In genomic region chr16:9090960-9091866, GRCh38 we compare ENCODE assay signal across 1 cellular context.
TF ChIP-seq lines count a peak whose summit lies in the region.

Gene HAPSTR1 (plus strand): TSS chr16:9091644. CDS start chr16:9092045, 401 bp downstream.

TF ChIP-seq in HepG2, 621 proteins besides CTCF, POLR2A, EP300 and RAD21 (continued from another document and continues in another):
- TF ChIP-seq ZNF609 (CRISPR knock-in tag; IDR thresholded peaks at IDR 0.05; ENCODE audit: borderline replicate concordance) (peak; percentile 78), IKZF5 (CRISPR knock-in tag; IDR thresholded peaks at IDR 0.05) (peak; percentile 94), GPN1 (CRISPR knock-in tag; IDR thresholded peaks at IDR 0.05; ENCODE audit: borderline replicate concordance) (peak; percentile 95; the same call in 1 of the 2 replicates), SSRP1 (CRISPR knock-in tag; IDR thresholded peaks at IDR 0.05) (no peak; the same call in 1 of the 2 replicates), ZNF788 (CRISPR knock-in tag; IDR thresholded peaks at IDR 0.05; ENCODE audit: borderline replicate concordance) (peak; percentile 77), ZNF142 (CRISPR knock-in tag; IDR thresholded peaks at IDR 0.05) (no peak; the same call in 1 of the 2 replicates), BCL3 (CRISPR knock-in tag; IDR thresholded peaks at IDR 0.05) (peak; percentile 92; the same call in 1 of the 2 replicates), THAP9 (CRISPR knock-in tag; IDR thresholded peaks at IDR 0.05; ENCODE audit: borderline replicate concordance) (peak; percentile 67; the same call in 1 of the 2 replicates), CSRNP2 (CRISPR knock-in tag; conservative IDR thresholded peaks at IDR 0.05; ENCODE audit: low read depth) (no peak), BRD4 (CRISPR knock-in tag; IDR thresholded peaks at IDR 0.05) (peak; percentile 93), ZNF569 (CRISPR knock-in tag; IDR thresholded peaks at IDR 0.05; ENCODE audit: borderline replicate concordance) (no peak; the same call in 1 of the 2 replicates), ZSCAN9 (CRISPR knock-in tag; IDR thresholded peaks at IDR 0.05; ENCODE audit: borderline replicate concordance) (peak; percentile 73), HNRNPK (IDR thresholded peaks at IDR 0.05; ENCODE audit: low read depth, low read length, poor library complexity, severe bottlenecking) (peak; percentile 86), ZNF839 (CRISPR knock-in tag; IDR thresholded peaks at IDR 0.05; ENCODE audit: borderline replicate concordance) (0 out of 2 replicates have a peak, but pooled peaks have one; percentile 18), JARID2 (CRISPR knock-in tag; IDR thresholded peaks at IDR 0.05; ENCODE audit: insufficient replicate concordance) (no peak), BATF2 (CRISPR knock-in tag; IDR thresholded peaks at IDR 0.05) (peak; percentile 40; the same call in 1 of the 2 replicates), GMEB1 (CRISPR knock-in tag; IDR thresholded peaks at IDR 0.05; ENCODE audit: borderline replicate concordance) (peak; percentile 74), ZNF660 (CRISPR knock-in tag; IDR thresholded peaks at IDR 0.05; ENCODE audit: borderline replicate concordance, low read depth) (no peak), PRMT3 (CRISPR knock-in tag; IDR thresholded peaks at IDR 0.05; ENCODE audit: borderline replicate concordance, low read depth) (0 out of 2 replicates have a peak, but pooled peaks have one; percentile 41), ZNF891 (CRISPR knock-in tag; IDR thresholded peaks at IDR 0.05) (no peak), ETS1 (CRISPR knock-in tag; IDR thresholded peaks at IDR 0.05) (0 out of 2 replicates have a peak, but pooled peaks have one; percentile 35), AFF4 (CRISPR knock-in tag; IDR thresholded peaks at IDR 0.05) (no peak; the same call in 1 of the 2 replicates)
